ENCODE assay signal across 25 cellular contexts in the genomic region with DNA sequence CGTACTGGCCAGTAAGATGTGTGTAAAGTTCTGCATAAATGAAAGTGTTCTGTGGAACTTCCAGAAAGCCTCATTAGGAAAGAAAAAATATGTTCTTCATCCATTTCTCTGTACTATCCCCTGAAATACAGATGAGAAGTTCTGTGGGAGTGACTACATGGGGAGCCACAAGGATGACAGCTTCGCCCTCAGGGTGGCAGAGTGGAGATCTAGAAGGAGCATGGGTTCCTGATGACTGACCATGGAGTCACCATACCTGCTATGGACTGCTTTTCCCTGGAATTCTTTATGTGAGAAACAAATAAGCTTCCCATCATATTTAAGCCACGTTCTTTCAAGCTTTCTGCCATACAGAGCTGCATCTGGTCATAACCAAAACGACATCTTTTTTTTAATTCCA.
"Had no signal": no experiment of that assay in that cellular context is flagged by ENCODE, and none has a peak within 500 bp of the region (broad histone marks: within the 10 kb centered on the region; RNA-seq: fewer than 3 reads in every experiment).

No MANE protein-coding gene starts in this region.

- ATAC-seq: activated T-helper 17 cell treated with anti-CD3 and anti-CD28 coated beads, Interleukin-2, amount 50 U/mL, for 72 hours; WTC11 had no signal

- H3K27ac Mint-ChIP-seq: activated CD4-positive, alpha-beta memory T cell treated with anti-CD3 and anti-CD28 coated beads, Interleukin-2, amount 10 ng/mL, durations not matched to agents 7 days and 5 days; activated naive CD4-positive, alpha-beta T cell treated with anti-CD3 and anti-CD28 coated beads for 36 hours; activated naive CD8-positive, alpha-beta T cell; activated T-helper 17 cell treated with anti-CD3 and anti-CD28 coated beads, Interleukin-2, amount 50 U/mL, for 72 hours; T-helper 1 cell treated with Interleukin-12 subunit alpha and Interleukin-12 subunit beta and Interleukin-4 antibody, amounts not matched to agents 30 μg/mL and 1 μg/mL, for 36 hours; WTC11 had no signal

- H3K27me3 ChIP-seq: Peyer's patch had no signal

- DNase-seq: activated CD4-positive, alpha-beta memory T cell treated with anti-CD3 and anti-CD28 coated beads, Interleukin-2, amount 10 ng/mL, durations not matched to agents 7 days and 5 days; activated CD4-positive, alpha-beta T cell treated with anti-CD3 and anti-CD28 coated beads for 48 hours; activated CD4-positive, CD25-positive, alpha-beta regulatory T cell treated with anti-CD3 and anti-CD28 coated beads, Interleukin-2, amount 50 U/mL, for 72 hours; activated gamma-delta T cell; activated naive CD4-positive, alpha-beta T cell treated with anti-CD3 and anti-CD28 coated beads for 36 hours; activated T-cell treated with anti-CD3 and anti-CD28 coated beads for 4 hours; activated T-cell treated with anti-CD3 and anti-CD28 coated beads, Interleukin-2, amount 50 U/mL, for 48 hours; amygdala; caudate nucleus; KG1; NCI-H1092 treated with DMSO at 0.1 percent for 48 hours; NCI-H1417 treated with DMSO at 0.1 percent for 48 hours; NCI-H1694 treated with DMSO at 0.1 percent for 48 hours; NCI-H2029 treated with DMSO at 0.1 percent for 48 hours; NCI-H510A treated with DMSO at 0.1 percent for 48 hours; NCI-H69; NK-92 treated with Interleukin-12 subunit alpha and Interleukin-12 subunit beta, amount 100 ng/mL, for 24 hours; OCI-M1; Peyer's patch; SHP77 treated with DMSO at 0.1 percent for 48 hours had no signal

- H3K27ac ChIP-seq: Peyer's patch had no signal

- H3K36me3 Mint-ChIP-seq: activated naive CD8-positive, alpha-beta T cell; brain; WTC11 had no signal

- H3K4me3 Mint-ChIP-seq: activated CD4-positive, alpha-beta memory T cell treated with anti-CD3 and anti-CD28 coated beads, Interleukin-2, amount 10 ng/mL, durations not matched to agents 7 days and 5 days; activated naive CD4-positive, alpha-beta T cell treated with anti-CD3 and anti-CD28 coated beads for 36 hours; activated naive CD8-positive, alpha-beta T cell; activated T-helper 17 cell treated with anti-CD3 and anti-CD28 coated beads, Interleukin-2, amount 50 U/mL, for 72 hours; brain; T-helper 1 cell treated with Interleukin-12 subunit alpha and Interleukin-12 subunit beta and Interleukin-4 antibody, amounts not matched to agents 30 μg/mL and 1 μg/mL, for 36 hours; WTC11 had no signal

- H3K4me1 Mint-ChIP-seq: activated CD4-positive, alpha-beta memory T cell treated with anti-CD3 and anti-CD28 coated beads, Interleukin-2, amount 10 ng/mL, durations not matched to agents 7 days and 5 days; activated T-helper 17 cell treated with anti-CD3 and anti-CD28 coated beads, Interleukin-2, amount 50 U/mL, for 72 hours; brain had no signal

- H3K4me1 ChIP-seq: Peyer's patch had no signal

- H3K9me3 Mint-ChIP-seq: activated CD4-positive, alpha-beta memory T cell treated with anti-CD3 and anti-CD28 coated beads, Interleukin-2, amount 10 ng/mL, durations not matched to agents 7 days and 5 days; activated naive CD4-positive, alpha-beta T cell treated with anti-CD3 and anti-CD28 coated beads for 36 hours; activated T-helper 17 cell treated with anti-CD3 and anti-CD28 coated beads, Interleukin-2, amount 50 U/mL, for 72 hours; T-helper 1 cell treated with Interleukin-12 subunit alpha and Interleukin-12 subunit beta and Interleukin-4 antibody, amounts not matched to agents 30 μg/mL and 1 μg/mL, for 36 hours; WTC11 had no signal
